Comparison of ENCODE assay signal across 9 cellular contexts in genomic region chr5:95780597-95780996, GRCh38. TPM values are rescaled to one million over a fixed set of nuclear protein-coding genes. Genes with fewer than 3 reads are reported as not detected.
DNase-seq lines count a peak whose midpoint lies in the region; ATAC-seq lines count a peak whose summit lies in the region.
"Had no signal": no experiment of that assay in that cellular context is flagged by ENCODE, and none has a peak within 500 bp of the region (broad histone marks: within the 10 kb centered on the region; RNA-seq: fewer than 3 reads in every experiment).

No MANE protein-coding gene starts in this region.

- H3K36me3 Mint-ChIP-seq in T-helper 17 cell (ENCODE audit: low read depth) (no peaks in the 10 kb centered on the region), immature natural killer cell (peaks cover 11 to 28% (median 13%) of the 10 kb centered on the region in 3 donors)

- peak; percentile 9 for ATAC-seq in GM21528 (IDR thresholded peaks at IDR 0.05; ENCODE audit: low FRiP score, unreplicated experiment)
- ATAC-seq in T-helper 17 cell, result peak; percentile 10
- no peak for ATAC-seq in GM19452 (IDR thresholded peaks at IDR 0.05; ENCODE audit: unreplicated experiment)
- ATAC-seq in GM19328 (IDR thresholded peaks at IDR 0.05; ENCODE audit: unreplicated experiment), result no peak

- H3K4me3 Mint-ChIP-seq in T-helper 17 cell (no peak overlapping the region), immature natural killer cell (peak overlapping the region in 2 of 5 donors; percentile 64 to 67)

- H3K27ac ChIP-seq in skeletal muscle tissue (ENCODE audit: low read depth, low read length), result peak overlapping the region; percentile 17

- H3K4me1 ChIP-seq in skeletal muscle tissue (ENCODE audit: control insufficient read depth in 3 of 3, insufficient read depth in 3 of 3, low read length in 3 of 3), result peaks cover 12 to 43% (median 23%) of the 10 kb centered on the region in 3 donors

- H3K27me3 Mint-ChIP-seq in T-helper 17 cell (no peaks in the 10 kb centered on the region), immature natural killer cell (ENCODE audit: low read depth in 3 of 3) (peaks cover 0 to 6% (median 3%) of the 10 kb centered on the region in 3 donors)

- no peak overlapping the region for H3K9ac ChIP-seq in skeletal muscle tissue (ENCODE audit: low read depth in 1 of 3, low read length in 3 of 3)

- H3K4me1 Mint-ChIP-seq in T-helper 17 cell, result peaks cover 5% of the 10 kb centered on the region
- H3K4me1 Mint-ChIP-seq in immature natural killer cell, result peaks cover 33% of the 10 kb centered on the region in 2 donors

- no peaks in the 10 kb centered on the region for H3K9me3 Mint-ChIP-seq in immature natural killer cell
- H3K9me3 Mint-ChIP-seq: activated T-cell treated with anti-CD3 and anti-CD28 coated beads, Interleukin-2, amount 50 U/mL, for 4 hours had no signal

- no peaks in the 10 kb centered on the region for H3K9me3 ChIP-seq in T-helper 17 cell (ENCODE audit: control insufficient read depth, low read length, poor library complexity, severe bottlenecking)
- no peaks in the 10 kb centered on the region for H3K9me3 ChIP-seq in skeletal muscle tissue (ENCODE audit: control insufficient read depth in 3 of 3, low read length in 3 of 3)

- H3K27ac Mint-ChIP-seq in T-helper 17 cell (peak overlapping the region; percentile 81), immature natural killer cell (peak overlapping the region; percentile 55 to 85 (median 59))

- DNase-seq in T-helper 17 cell (no peak), immature natural killer cell (no peak), iPS-NIHi7 (ENCODE audit: extremely low spot score) (no peak)
- no peak for DNase-seq in activated effector memory CD4-positive, alpha-beta T cell treated with anti-CD3 and anti-CD28 coated beads, Interleukin-2, amount 50 U/mL, for 16 hours

- H3K27me3 ChIP-seq in skeletal muscle tissue (ENCODE audit: control insufficient read depth in 3 of 3, insufficient read depth in 3 of 3, low read length in 3 of 3), result no peaks in the 10 kb centered on the region

- H3K36me3 ChIP-seq in skeletal muscle tissue (ENCODE audit: control insufficient read depth in 3 of 3, insufficient read depth in 3 of 3, low read length in 3 of 3), result peaks cover 0 to 10% (median 7%) of the 10 kb centered on the region in 3 donors

- no peak overlapping the region for H3K4me3 ChIP-seq in skeletal muscle tissue (ENCODE audit: low read length in 3 of 3)

RNA-seq across cellular contexts. Expression of gene GLRX, which starts 41.9 kb away (rescaled TPM):
- total RNA-seq in T-helper 17 cell (10 to 100 TPM; 32.0 to 51.9 TPM), skeletal muscle tissue (6.8 TPM)
- polyA plus RNA-seq in immature natural killer cell, result 100 to 1,000 TPM; 261 to 295 (median 263) TPM

RNA-seq across cellular contexts. Expression of gene RHOBTB3, which starts 49.5 kb away (rescaled TPM):
- total RNA-seq in T-helper 17 cell (1 to 10 TPM in 1 of 2 donors, under 1 TPM in 1; 0.92 to 2.5 TPM), skeletal muscle tissue (640 TPM)
- 10 to 100 TPM; 22.9 to 44.6 (median 25.7) TPM for polyA plus RNA-seq in immature natural killer cell

Comparison
In these comparisons a context has a peak if more than half of its experiments do, and no peak if none do; other contexts are left out.
1. ATAC-seq: peak in GM21528 (single experiment) and T-helper 17 cell (single experiment); none in GM19452 (single experiment) and GM19328 (single experiment).
2. RNA of gene RHOBTB3, which starts 49.5 kb away (total RNA-seq): 640 TPM in skeletal muscle tissue (single experiment); 0.92 to 2.5 TPM in T-helper 17 cell; every median in the first group is over 100 times any median in the second.